In genomic region chr5:79235578-79236363, GRCh38 we compare ENCODE assay signal across 1 cellular context.
TF ChIP-seq lines count a peak whose summit lies in the region.

TSS of gene JMY (plus strand) at chr5:79236131. CDS start at chr5:79236651, 520 bp downstream.

TF ChIP-seq in K562, 482 proteins besides CTCF, POLR2A, EP300 and RAD21 (continued from another document and continues in another):
- no peak for TF ChIP-seq BCLAF1 (IDR thresholded peaks at IDR 0.05; ENCODE audit: borderline replicate concordance in 1 of 2, control insufficient read depth in 1 of 2, low read depth in 2 of 2, low read length in 1 of 2)
- TF ChIP-seq CHD1 (IDR thresholded peaks at IDR 0.05; ENCODE audit: low read length), result peak; percentile 20
- TF ChIP-seq HMGN3 (IDR thresholded peaks at IDR 0.05; ENCODE audit: borderline replicate concordance, extremely low read depth, insufficient read length, low read depth, low read length), result peak; percentile 93
- peak; percentile 59; the same call in 1 of the 2 replicates for TF ChIP-seq TOE1 (IDR thresholded peaks at IDR 0.05; ENCODE audit: borderline replicate concordance)
- no peak for TF ChIP-seq TOE1 (CRISPR knock-in tag; IDR thresholded peaks at IDR 0.05; ENCODE audit: borderline replicate concordance, low read depth)
- TF ChIP-seq SIN3A (IDR thresholded peaks at IDR 0.05; ENCODE audit: borderline replicate concordance in 2 of 2, control insufficient read depth in 1 of 2, low read depth in 2 of 2, low read length in 2 of 2), result peak in 1 of 2 experiments; percentile 85; a peak in 1 of 4 replicates
- no peak for TF ChIP-seq NFIX (CRISPR knock-in tag; IDR thresholded peaks at IDR 0.05; ENCODE audit: low read depth)
- no peak for TF ChIP-seq STAG1 (CRISPR knock-in tag; IDR thresholded peaks at IDR 0.05; ENCODE audit: borderline replicate concordance)
- peak in 1 of 2 experiments; percentile 82; a peak in 1 of 4 replicates for TF ChIP-seq ARNT (IDR thresholded peaks at IDR 0.05)
- TF ChIP-seq CREB1 (IDR thresholded peaks at IDR 0.05), result peak; percentile 87
- TF ChIP-seq CREB1 (CRISPR knock-in tag; IDR thresholded peaks at IDR 0.05), result peak; percentile 87
- 0 out of 2 replicates have a peak, but pooled peaks have one; percentile 35 for TF ChIP-seq ZKSCAN8 (CRISPR knock-in tag; IDR thresholded peaks at IDR 0.05)
- TF ChIP-seq DIDO1 (tag; IDR thresholded peaks at IDR 0.05; ENCODE audit: low read depth), result no peak
- TF ChIP-seq, protein P1, sequence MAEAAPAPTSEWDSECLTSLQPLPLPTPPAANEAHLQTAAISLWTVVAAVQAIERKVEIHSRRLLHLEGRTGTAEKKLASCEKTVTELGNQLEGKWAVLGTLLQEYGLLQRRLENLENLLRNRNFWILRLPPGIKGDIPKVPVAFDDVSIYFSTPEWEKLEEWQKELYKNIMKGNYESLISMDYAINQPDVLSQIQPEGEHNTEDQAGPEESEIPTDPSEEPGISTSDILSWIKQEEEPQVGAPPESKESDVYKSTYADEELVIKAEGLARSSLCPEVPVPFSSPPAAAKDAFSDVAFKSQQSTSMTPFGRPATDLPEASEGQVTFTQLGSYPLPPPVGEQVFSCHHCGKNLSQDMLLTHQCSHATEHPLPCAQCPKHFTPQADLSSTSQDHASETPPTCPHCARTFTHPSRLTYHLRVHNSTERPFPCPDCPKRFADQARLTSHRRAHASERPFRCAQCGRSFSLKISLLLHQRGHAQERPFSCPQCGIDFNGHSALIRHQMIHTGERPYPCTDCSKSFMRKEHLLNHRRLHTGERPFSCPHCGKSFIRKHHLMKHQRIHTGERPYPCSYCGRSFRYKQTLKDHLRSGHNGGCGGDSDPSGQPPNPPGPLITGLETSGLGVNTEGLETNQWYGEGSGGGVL (CRISPR knock-in tag; IDR thresholded peaks at IDR 0.05), result no peak
- TF ChIP-seq, protein P2, sequence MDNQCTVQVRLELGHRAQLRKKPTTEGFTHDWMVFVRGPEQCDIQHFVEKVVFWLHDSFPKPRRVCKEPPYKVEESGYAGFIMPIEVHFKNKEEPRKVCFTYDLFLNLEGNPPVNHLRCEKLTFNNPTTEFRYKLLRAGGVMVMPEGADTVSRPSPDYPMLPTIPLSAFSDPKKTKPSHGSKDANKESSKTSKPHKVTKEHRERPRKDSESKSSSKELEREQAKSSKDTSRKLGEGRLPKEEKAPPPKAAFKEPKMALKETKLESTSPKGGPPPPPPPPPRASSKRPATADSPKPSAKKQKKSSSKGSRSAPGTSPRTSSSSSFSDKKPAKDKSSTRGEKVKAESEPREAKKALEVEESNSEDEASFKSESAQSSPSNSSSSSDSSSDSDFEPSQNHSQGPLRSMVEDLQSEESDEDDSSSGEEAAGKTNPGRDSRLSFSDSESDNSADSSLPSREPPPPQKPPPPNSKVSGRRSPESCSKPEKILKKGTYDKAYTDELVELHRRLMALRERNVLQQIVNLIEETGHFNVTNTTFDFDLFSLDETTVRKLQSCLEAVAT (IDR thresholded peaks at IDR 0.05), result peak in 1 of 2 experiments; percentile 41; a peak in 1 of 4 replicates
- TF ChIP-seq KDM5B (IDR thresholded peaks at IDR 0.05; ENCODE audit: insufficient replicate concordance, low read depth, low read length), result peak; percentile 78
- TF ChIP-seq MAFF (IDR thresholded peaks at IDR 0.05; ENCODE audit: low read length), result no peak
- peak; percentile 86 for TF ChIP-seq USF1 (CRISPR knock-in tag; IDR thresholded peaks at IDR 0.05)
- TF ChIP-seq NONO (IDR thresholded peaks at IDR 0.05; ENCODE audit: low read depth in 2 of 2, low read length in 1 of 2), result peak in 1 of 2 experiments; percentile 21; a peak in 1 of 4 replicates
- TF ChIP-seq, protein P3, sequence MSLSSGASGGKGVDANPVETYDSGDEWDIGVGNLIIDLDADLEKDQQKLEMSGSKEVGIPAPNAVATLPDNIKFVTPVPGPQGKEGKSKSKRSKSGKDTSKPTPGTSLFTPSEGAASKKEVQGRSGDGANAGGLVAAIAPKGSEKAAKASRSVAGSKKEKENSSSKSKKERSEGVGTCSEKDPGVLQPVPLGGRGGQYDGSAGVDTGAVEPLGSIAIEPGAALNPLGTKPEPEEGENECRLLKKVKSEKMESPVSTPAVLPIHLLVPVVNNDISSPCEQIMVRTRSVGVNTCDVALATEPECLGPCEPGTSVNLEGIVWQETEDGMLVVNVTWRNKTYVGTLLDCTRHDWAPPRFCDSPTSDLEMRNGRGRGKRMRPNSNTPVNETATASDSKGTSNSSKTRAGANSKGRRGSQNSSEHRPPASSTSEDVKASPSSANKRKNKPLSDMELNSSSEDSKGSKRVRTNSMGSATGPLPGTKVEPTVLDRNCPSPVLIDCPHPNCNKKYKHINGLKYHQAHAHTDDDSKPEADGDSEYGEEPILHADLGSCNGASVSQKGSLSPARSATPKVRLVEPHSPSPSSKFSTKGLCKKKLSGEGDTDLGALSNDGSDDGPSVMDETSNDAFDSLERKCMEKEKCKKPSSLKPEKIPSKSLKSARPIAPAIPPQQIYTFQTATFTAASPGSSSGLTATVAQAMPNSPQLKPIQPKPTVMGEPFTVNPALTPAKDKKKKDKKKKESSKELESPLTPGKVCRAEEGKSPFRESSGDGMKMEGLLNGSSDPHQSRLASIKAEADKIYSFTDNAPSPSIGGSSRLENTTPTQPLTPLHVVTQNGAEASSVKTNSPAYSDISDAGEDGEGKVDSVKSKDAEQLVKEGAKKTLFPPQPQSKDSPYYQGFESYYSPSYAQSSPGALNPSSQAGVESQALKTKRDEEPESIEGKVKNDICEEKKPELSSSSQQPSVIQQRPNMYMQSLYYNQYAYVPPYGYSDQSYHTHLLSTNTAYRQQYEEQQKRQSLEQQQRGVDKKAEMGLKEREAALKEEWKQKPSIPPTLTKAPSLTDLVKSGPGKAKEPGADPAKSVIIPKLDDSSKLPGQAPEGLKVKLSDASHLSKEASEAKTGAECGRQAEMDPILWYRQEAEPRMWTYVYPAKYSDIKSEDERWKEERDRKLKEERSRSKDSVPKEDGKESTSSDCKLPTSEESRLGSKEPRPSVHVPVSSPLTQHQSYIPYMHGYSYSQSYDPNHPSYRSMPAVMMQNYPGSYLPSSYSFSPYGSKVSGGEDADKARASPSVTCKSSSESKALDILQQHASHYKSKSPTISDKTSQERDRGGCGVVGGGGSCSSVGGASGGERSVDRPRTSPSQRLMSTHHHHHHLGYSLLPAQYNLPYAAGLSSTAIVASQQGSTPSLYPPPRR (CRISPR knock-in tag; IDR thresholded peaks at IDR 0.05; ENCODE audit: borderline replicate concordance), result no peak
- peak; percentile 39; the same call in 1 of the 2 replicates for TF ChIP-seq DMBX1 (CRISPR knock-in tag; IDR thresholded peaks at IDR 0.05; ENCODE audit: borderline replicate concordance)
- peak; percentile 76 for TF ChIP-seq GTF2E2 (tag; IDR thresholded peaks at IDR 0.05)
- no peak for TF ChIP-seq E2F1 (CRISPR knock-in tag; IDR thresholded peaks at IDR 0.05)
- TF ChIP-seq SMAD4 (CRISPR knock-in tag; conservative IDR thresholded peaks at IDR 0.05), result peak; percentile 87
- TF ChIP-seq CCNT2 (IDR thresholded peaks at IDR 0.05; ENCODE audit: borderline replicate concordance, extremely low read depth, insufficient read length, low read depth, low read length), result peak; percentile 94
- TF ChIP-seq, protein P4, sequence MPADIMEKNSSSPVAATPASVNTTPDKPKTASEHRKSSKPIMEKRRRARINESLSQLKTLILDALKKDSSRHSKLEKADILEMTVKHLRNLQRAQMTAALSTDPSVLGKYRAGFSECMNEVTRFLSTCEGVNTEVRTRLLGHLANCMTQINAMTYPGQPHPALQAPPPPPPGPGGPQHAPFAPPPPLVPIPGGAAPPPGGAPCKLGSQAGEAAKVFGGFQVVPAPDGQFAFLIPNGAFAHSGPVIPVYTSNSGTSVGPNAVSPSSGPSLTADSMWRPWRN (IDR thresholded peaks at IDR 0.05; ENCODE audit: low read depth), result no peak
- TF ChIP-seq, protein P5, sequence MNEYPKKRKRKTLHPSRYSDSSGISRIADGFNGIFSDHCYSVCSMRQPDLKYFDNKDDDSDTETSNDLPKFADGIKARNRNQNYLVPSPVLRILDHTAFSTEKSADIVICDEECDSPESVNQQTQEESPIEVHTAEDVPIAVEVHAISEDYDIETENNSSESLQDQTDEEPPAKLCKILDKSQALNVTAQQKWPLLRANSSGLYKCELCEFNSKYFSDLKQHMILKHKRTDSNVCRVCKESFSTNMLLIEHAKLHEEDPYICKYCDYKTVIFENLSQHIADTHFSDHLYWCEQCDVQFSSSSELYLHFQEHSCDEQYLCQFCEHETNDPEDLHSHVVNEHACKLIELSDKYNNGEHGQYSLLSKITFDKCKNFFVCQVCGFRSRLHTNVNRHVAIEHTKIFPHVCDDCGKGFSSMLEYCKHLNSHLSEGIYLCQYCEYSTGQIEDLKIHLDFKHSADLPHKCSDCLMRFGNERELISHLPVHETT (CRISPR knock-in tag; conservative IDR thresholded peaks at IDR 0.05 in 1 of 2, IDR thresholded peaks at IDR 0.05 in 1 of 2), result peak in 1 of 2 experiments; percentile 23; a peak in 1 of 4 replicates
- peak; percentile 94 to 96 for TF ChIP-seq MNT (conservative IDR thresholded peaks at IDR 0.05)
- TF ChIP-seq MAX (CRISPR knock-in tag; IDR thresholded peaks at IDR 0.05), result peak; percentile 70
- TF ChIP-seq RB1 (IDR thresholded peaks at IDR 0.05; ENCODE audit: low read depth), result peak; percentile 90
- TF ChIP-seq FOSL1 (tag; conservative IDR thresholded peaks at IDR 0.05), result peak; percentile 76; the same call in 1 of the 2 replicates
- TF ChIP-seq ILF3 (IDR thresholded peaks at IDR 0.05; ENCODE audit: borderline replicate concordance), result no peak
- peak; percentile 59 for TF ChIP-seq SAP30 (IDR thresholded peaks at IDR 0.05; ENCODE audit: borderline replicate concordance, insufficient read depth, low read depth, low read length, poor library complexity, severe bottlenecking)
- no peak for TF ChIP-seq ZNF274 (IDR thresholded peaks at IDR 0.05; ENCODE audit: borderline replicate concordance, low read depth, low read length)
- peak; percentile 7; the same call in 1 of the 2 replicates for TF ChIP-seq E2F3 (CRISPR knock-in tag; IDR thresholded peaks at IDR 0.05)
- peak; percentile 58 for TF ChIP-seq CTBP1 (IDR thresholded peaks at IDR 0.05; ENCODE audit: borderline replicate concordance)
- peak; percentile 80; the same call in 1 of the 2 replicates for TF ChIP-seq FOXJ2 (tag; IDR thresholded peaks at IDR 0.05)
- peak in 1 of 2 experiments; percentile 36; a peak in 2 of 4 replicates for TF ChIP-seq HDAC1 (IDR thresholded peaks at IDR 0.05)
- TF ChIP-seq HSF4 (CRISPR knock-in tag; IDR thresholded peaks at IDR 0.05; ENCODE audit: borderline replicate concordance), result no peak
- peak; percentile 79 for TF ChIP-seq TAF1 (IDR thresholded peaks at IDR 0.05; ENCODE audit: control insufficient read depth, extremely low read depth, insufficient read depth, low read length, severe bottlenecking)
- no peak for TF ChIP-seq HMG20B (CRISPR knock-in tag; IDR thresholded peaks at IDR 0.05)
- TF ChIP-seq USF2 (CRISPR knock-in tag; IDR thresholded peaks at IDR 0.05), result peak; percentile 84
